8 cellular contexts compared by ENCODE assay signal in the genomic region with DNA sequence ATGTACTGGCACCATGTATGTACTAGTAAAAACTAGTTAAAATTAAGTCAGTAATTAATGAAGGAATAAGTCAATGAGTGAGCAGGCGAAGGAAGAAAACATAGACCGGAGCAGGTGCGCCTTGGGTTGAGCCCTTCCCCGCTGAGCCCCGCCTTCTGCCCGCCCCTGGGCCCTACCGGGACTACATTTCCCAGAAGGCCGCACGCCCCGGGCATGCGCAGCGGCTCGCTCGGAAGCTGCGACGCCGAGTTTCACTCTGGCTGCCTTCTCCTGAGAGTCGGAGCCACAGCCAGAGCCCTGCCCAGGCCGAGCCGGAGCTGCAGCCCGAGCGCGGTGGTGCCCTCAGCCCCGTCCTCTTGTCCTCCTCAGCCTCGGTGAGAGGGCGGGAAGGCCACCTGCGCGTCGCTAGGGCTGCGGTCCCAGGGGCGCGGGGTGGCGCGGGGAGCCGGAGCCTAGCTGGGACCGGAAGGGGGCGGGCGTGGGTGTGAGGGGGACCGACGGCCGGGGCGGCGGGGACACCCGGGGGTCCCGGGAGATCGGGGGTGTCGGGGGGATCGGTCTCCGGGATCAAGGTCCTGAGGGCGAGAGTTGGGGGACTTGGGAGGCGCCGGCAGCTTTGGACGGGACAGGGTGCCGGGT. TPM values are rescaled to one million over a fixed set of nuclear protein-coding genes. Genes with fewer than 3 reads are reported as not detected.
DNase-seq lines count a peak whose midpoint lies in the region; ATAC-seq, FAIRE-seq and TF ChIP-seq lines count a peak whose summit lies in the region.
"Not testable (repeated sequence)": the region's sequence is repeated elsewhere in the genome, so short reads cannot be mapped to it uniquely, and the experiment has no call there.

TSS of gene DTX2 (plus strand) at position 247 of the 639 bp plus-strand sequence. CDS start 18,801 bp downstream, outside the sequence.

- peak within 1 kb of the TSS; percentile 55 to 70; a peak in 3 of 5 replicates for H3K4me3 Mint-ChIP-seq in H9
- peak within 1 kb of the TSS; percentile 57 for H3K4me3 Mint-ChIP-seq in astrocyte (ENCODE audit: unreplicated experiment)
- H3K4me3 Mint-ChIP-seq in osteocyte (ENCODE audit: unreplicated experiment): peak within 1 kb of the TSS; percentile 47

- H2AK5ac ChIP-seq in H9 (ENCODE audit: insufficient read length, low read length): not testable (repeated sequence)

- not testable (repeated sequence) for H3K36me3 Mint-ChIP-seq in H9 (ENCODE audit: insufficient read depth in 1 of 3, low read depth in 3 of 3); astrocyte (ENCODE audit: low read depth, unreplicated experiment); osteocyte (ENCODE audit: unreplicated experiment)

- not testable (repeated sequence) for H4K20me1 ChIP-seq in H9 (ENCODE audit: control insufficient read depth, insufficient read depth, insufficient read length); astrocyte (ENCODE audit: insufficient read depth, low read length)

- H4K5ac ChIP-seq in H9 (ENCODE audit: insufficient read length, low read depth, low read length): not testable (repeated sequence)

- H3K27me3 ChIP-seq in H9 (ENCODE audit: insufficient read depth, low read length); astrocyte (ENCODE audit: insufficient read depth, low read length); heart right ventricle; tibial artery: not testable (repeated sequence)

- H3K18ac ChIP-seq in H9 (ENCODE audit: insufficient read length, low read depth, low read length): not testable (repeated sequence)

- not testable (repeated sequence) for H3K4me3 ChIP-seq in astrocyte (ENCODE audit: insufficient read depth, low read depth, low read length)
- H3K4me3 ChIP-seq in heart right ventricle (peak within 1 kb of the TSS; percentile 32 to 60 (median 55)), tibial artery (peak within 1 kb of the TSS; percentile 60 to 65)

- H3K4me1 Mint-ChIP-seq in H9; astrocyte (ENCODE audit: low read depth, unreplicated experiment); osteocyte (ENCODE audit: unreplicated experiment): not testable (repeated sequence)

- H3K4me2 ChIP-seq in H9 (ENCODE audit: insufficient read depth, insufficient read length, low read length); astrocyte (ENCODE audit: low read length): not testable (repeated sequence)

- H3K9me3 ChIP-seq in H9 (ENCODE audit: control insufficient read depth, low read depth, low read length); astrocyte (ENCODE audit: insufficient read depth, low read depth, low read length); heart right ventricle; tibial artery: not testable (repeated sequence)

- WGBS in H9 (ENCODE audit: extremely low coverage, insufficient read length, low lambda C conversion rate): no CpG with 5 or more reads among the region's 54 CpGs
- WGBS in heart right ventricle, 2 donors: 0% methylated on average over 15 to 16 of the region's 54 CpGs

- H2BK120ac ChIP-seq in H9 (ENCODE audit: low read depth, low read length, poor library complexity, severe bottlenecking): not testable (repeated sequence)

- H3K79me1 ChIP-seq in H9 (ENCODE audit: insufficient read depth, low read depth, low read length, poor library complexity, severe bottlenecking): not testable (repeated sequence)

- H3K4me1 ChIP-seq in H9 (ENCODE audit: insufficient read depth, low read length); astrocyte (ENCODE audit: insufficient read depth, low read length); heart right ventricle; tibial artery: not testable (repeated sequence)

- not testable (repeated sequence) for H3K9ac ChIP-seq in H9 (ENCODE audit: extremely low read depth, insufficient read length, low read length)
- H3K9ac ChIP-seq in astrocyte (ENCODE audit: low read length): peak within 1 kb of the TSS; percentile 46

- not testable (repeated sequence) for H3K14ac ChIP-seq in H9 (ENCODE audit: insufficient read depth, low read length)

- H3K27ac Mint-ChIP-seq in H9; astrocyte (ENCODE audit: unreplicated experiment); osteocyte (ENCODE audit: unreplicated experiment): not testable (repeated sequence)

- not testable (repeated sequence) for FAIRE-seq in astrocyte (lab: Jason Lieb, UNC)

- not testable (repeated sequence) for H2BK5ac ChIP-seq in H9 (ENCODE audit: insufficient read length, low read length)

- not testable (repeated sequence) for H3K36me3 ChIP-seq in astrocyte (ENCODE audit: insufficient read depth, low read length); heart right ventricle; tibial artery

- H3K56ac ChIP-seq in H9 (ENCODE audit: insufficient read length, low read depth, low read length): not testable (repeated sequence)

- H2AFZ ChIP-seq in H9 (ENCODE audit: low read length): not testable (repeated sequence)
- H2AFZ ChIP-seq in astrocyte (ENCODE audit: low read depth, low read length): peak within 1 kb of the TSS; percentile 63

- not testable (repeated sequence) for H4K91ac ChIP-seq in H9 (ENCODE audit: insufficient read length, low read depth, low read length)

- not testable (repeated sequence) for H3K23ac ChIP-seq in H9 (ENCODE audit: insufficient read length, low read depth, low read length)

- not testable (repeated sequence) for H3K4ac ChIP-seq in H9 (ENCODE audit: low read depth, low read length)

- not testable (repeated sequence) for H3K27me3 Mint-ChIP-seq in H9 (ENCODE audit: low read depth); astrocyte (ENCODE audit: low read depth, unreplicated experiment); osteocyte (ENCODE audit: unreplicated experiment)

- not testable (repeated sequence) for H3K79me2 ChIP-seq in H9 (ENCODE audit: insufficient read depth, low read length); astrocyte (ENCODE audit: insufficient read depth, low read length)

- ATAC-seq in GM18505 (IDR thresholded peaks at IDR 0.05; ENCODE audit: unreplicated experiment): peak; percentile 96
- ATAC-seq in HG03565 (IDR thresholded peaks at IDR 0.05; ENCODE audit: unreplicated experiment): peak; percentile 96
- peak; percentile 96 to 98 (median 97) for ATAC-seq in heart right ventricle

- H4K8ac ChIP-seq in H9 (replicated peaks; ENCODE audit: insufficient read length, low read depth, low read length): not testable (repeated sequence)

- H2BK20ac ChIP-seq in H9 (ENCODE audit: low read depth, low read length, poor library complexity, severe bottlenecking): not testable (repeated sequence)

- not testable (repeated sequence) for H3K9me3 Mint-ChIP-seq in H9; astrocyte (ENCODE audit: unreplicated experiment); osteocyte (ENCODE audit: unreplicated experiment)

- H3T11ph ChIP-seq in H9 (ENCODE audit: low read length): not testable (repeated sequence)

- H3K27ac ChIP-seq in H9 (ENCODE audit: insufficient read length, low read depth, low read length); astrocyte (ENCODE audit: low read depth, low read length): not testable (repeated sequence)
- H3K27ac ChIP-seq in heart right ventricle (peak within 1 kb of the TSS in 8 of 10 donors; percentile 55 to 82 (median 64)), tibial artery (peak within 1 kb of the TSS; percentile 75 to 79)

- H2BK12ac ChIP-seq in H9 (ENCODE audit: insufficient read length, low read depth, low read length): not testable (repeated sequence)

- not testable (repeated sequence) for DNase-seq in H9; astrocyte (ENCODE audit: low read depth); osteocyte (ENCODE audit: extremely low spot score, unreplicated experiment)
- DNase-seq in activated CD4-positive, CD25-positive, alpha-beta regulatory T cell treated with anti-CD3 and anti-CD28 coated beads, Interleukin-2, amount 50 U/mL, for 16 hours (ENCODE audit: low read depth, low spot score): peak; percentile 21
- peak in 1 of 2 donors; percentile 33 for DNase-seq in heart right ventricle
- DNase-seq in tibial artery: peak in 1 of 2 donors; percentile 74

- not testable (repeated sequence) for H2BK15ac ChIP-seq in H9 (ENCODE audit: low read depth, low read length)

- intact Hi-C loops in heart right ventricle (cut with DNase I); tibial artery (cut with DNase I; ENCODE audit: low total_unique reads): not testable (repeated sequence)

- TF ChIP-seq CTCF in H9 (conservative IDR thresholded peaks at IDR 0.05); astrocyte (IDR thresholded peaks at IDR 0.05; ENCODE audit: insufficient read depth, low read depth, low read length); osteocyte (IDR thresholded peaks at IDR 0.05); tibial artery (IDR thresholded peaks at IDR 0.05): not testable (repeated sequence)
- peak in 4 of 9 donors; percentile 9 to 21 (median 14) for TF ChIP-seq CTCF in heart right ventricle (IDR thresholded peaks at IDR 0.05)

- H3K23me2 ChIP-seq in H9 (ENCODE audit: insufficient read length, low read depth, low read length, poor library complexity, severe bottlenecking): not testable (repeated sequence)

- TF ChIP-seq POLR2A in GM18505 (IDR thresholded peaks at IDR 0.05; ENCODE audit: borderline replicate concordance, extremely low read depth, insufficient read depth, insufficient read length): not testable (repeated sequence)

RNA-seq across cellular contexts. Expression of gene DTX2, which starts in this region (rescaled TPM):
- total RNA-seq in H9 (2021) (43.1 and 48.8 TPM in 2 replicates), astrocyte (19.7 and 22.0 TPM in 2 replicates), heart right ventricle (10 to 100 TPM in 2 of 10 donors, 1 to 10 TPM in 8; 5.8 to 11.4 (median 8.1) TPM), osteocyte (29.7 and 32.6 TPM in 2 replicates)
- 10 to 100 TPM; 11.2 to 23.4 TPM for polyA plus RNA-seq in heart right ventricle
